Comparison of ENCODE assay signal across 8 cellular contexts in the genomic region with DNA sequence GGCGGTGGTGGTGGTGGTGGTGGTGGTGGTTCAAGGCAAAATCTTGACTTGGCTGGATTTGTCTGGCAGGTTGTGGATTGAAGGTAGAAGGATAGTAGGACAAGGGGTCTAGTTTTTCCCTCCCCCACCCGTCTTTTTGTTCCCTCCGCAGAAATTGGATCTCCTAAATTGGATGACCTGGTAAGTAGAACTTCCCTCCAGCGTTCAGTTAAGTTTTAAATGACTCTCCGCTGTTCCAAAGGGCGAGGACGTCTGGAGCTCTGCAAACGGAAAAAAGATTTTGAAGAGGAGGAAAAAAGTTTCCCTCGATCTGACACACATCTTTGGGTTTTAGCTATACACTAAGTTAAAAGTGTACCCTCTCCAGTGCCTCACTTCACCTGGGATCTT. TPM values are rescaled to one million over a fixed set of nuclear protein-coding genes. Genes with fewer than 3 reads are reported as not detected.
DNase-seq lines count a peak whose midpoint lies in the region; TF ChIP-seq lines count a peak whose summit lies in the region.

No MANE protein-coding gene starts in this region.

- H3K9me3 Mint-ChIP-seq in activated naive CD4-positive, alpha-beta T cell treated with anti-CD3 and anti-CD28 coated beads, Interleukin-2, amount 10 ng/mL, durations not matched to agents 7 days and 5 days: no peaks in the 10 kb centered on the region
- H3K9me3 Mint-ChIP-seq in mesothelial cell of epicardium: no peaks in the 10 kb centered on the region

- no peaks in the 10 kb centered on the region for H3K27me3 ChIP-seq in vagina

- H3K36me3 ChIP-seq in vagina: no peaks in the 10 kb centered on the region

- peak overlapping the region; percentile 80 for H3K4me3 ChIP-seq in choroid plexus epithelial cell (ENCODE audit: low read depth, low read length)
- peak overlapping the region; percentile 81 to 88 for H3K4me3 ChIP-seq in vagina

- peaks cover 13% of the 10 kb centered on the region for H3K4me1 Mint-ChIP-seq in activated naive CD4-positive, alpha-beta T cell treated with anti-CD3 and anti-CD28 coated beads, Interleukin-2, amount 10 ng/mL, durations not matched to agents 7 days and 5 days
- H3K4me1 Mint-ChIP-seq in mesothelial cell of epicardium: peaks cover 39% of the 10 kb centered on the region

- peak overlapping the region; percentile 25 for H3K27ac Mint-ChIP-seq in activated naive CD4-positive, alpha-beta T cell treated with anti-CD3 and anti-CD28 coated beads, Interleukin-2, amount 10 ng/mL, durations not matched to agents 7 days and 5 days
- H3K27ac Mint-ChIP-seq in mesothelial cell of epicardium: no peak overlapping the region

- H3K27me3 Mint-ChIP-seq in activated naive CD4-positive, alpha-beta T cell treated with anti-CD3 and anti-CD28 coated beads, Interleukin-2, amount 10 ng/mL, durations not matched to agents 7 days and 5 days: peaks cover 47% of the 10 kb centered on the region
- peaks cover 1% of the 10 kb centered on the region for H3K27me3 Mint-ChIP-seq in mesothelial cell of epicardium (ENCODE audit: low read depth)

- H3K4me3 Mint-ChIP-seq in activated naive CD4-positive, alpha-beta T cell treated with anti-CD3 and anti-CD28 coated beads, Interleukin-2, amount 10 ng/mL, durations not matched to agents 7 days and 5 days: peak overlapping the region; percentile 81
- peak overlapping the region; percentile 96 for H3K4me3 Mint-ChIP-seq in mesothelial cell of epicardium

- TF ChIP-seq POLR2A in vagina (IDR thresholded peaks at IDR 0.05): no peak

- intact Hi-C loops in vagina (cut with DNase I): no loop called here

- H3K27ac ChIP-seq in vagina: peak overlapping the region; percentile 86
- H3K27ac ChIP-seq in caudate nucleus (ENCODE audit: low read depth, low read length): no peak overlapping the region

- H3K36me3 Mint-ChIP-seq in activated naive CD4-positive, alpha-beta T cell treated with anti-CD3 and anti-CD28 coated beads, Interleukin-2, amount 10 ng/mL, durations not matched to agents 7 days and 5 days: no peaks in the 10 kb centered on the region
- no peaks in the 10 kb centered on the region for H3K36me3 Mint-ChIP-seq in mesothelial cell of epicardium

- CTCF ChIA-PET in activated naive CD4-positive, alpha-beta T cell treated with anti-CD3 and anti-CD28 coated beads, Interleukin-2, amount 10 ng/mL, durations not matched to agents 7 days and 5 days (lab: Charles Lee): interaction anchor here (1.0 to 1.4 kb wide), 2 partner anchors 12 to 13 kb away, joined by 3 to 4 read pairs; no protein-coding TSS in a partner anchor

- no peaks in the 10 kb centered on the region for H3K9me3 ChIP-seq in vagina

- H3K4me1 ChIP-seq in vagina: peaks cover 37% of the 10 kb centered on the region

- DNase-seq in activated naive CD4-positive, alpha-beta T cell treated with anti-CD3 and anti-CD28 coated beads, Interleukin-2, amount 10 ng/mL, durations not matched to agents 7 days and 5 days: no peak
- no peak for DNase-seq in activated naive CD4-positive, alpha-beta T cell treated with anti-CD3 and anti-CD28 coated beads, Interleukin-2, amount 50 U/mL, for 16 hours
- DNase-seq in choroid plexus epithelial cell (ENCODE audit: low read depth) (no peak), mesothelial cell of epicardium (ENCODE audit: low spot score in 2 of 2, unreplicated experiment in 2 of 2) (no peak), vagina (ENCODE audit: extremely low spot score in 2 of 2) (no peak), kidney glomerular epithelial cell (lab: John Stamatoyannopoulos, UW) (no peak), NCI-H446 treated with DMSO at 0.1 percent for 48 hours (lab: John Stamatoyannopoulos, UW) (no peak), caudate nucleus (lab: John Stamatoyannopoulos, UW) (no peak)

- no peak for TF ChIP-seq CTCF in choroid plexus epithelial cell (conservative IDR thresholded peaks at IDR 0.05; ENCODE audit: low read depth, low read length)
- no peak for TF ChIP-seq CTCF in mesothelial cell of epicardium (IDR thresholded peaks at IDR 0.05; ENCODE audit: unreplicated experiment)
- TF ChIP-seq CTCF in vagina (IDR thresholded peaks at IDR 0.05): no peak

RNA-seq across cellular contexts. Expression of a gene that starts 0.4 kb away (rescaled TPM):
- total RNA-seq in mesothelial cell of epicardium (26.8 to 28.2 TPM (median 27.5 TPM) in 3 replicates), vagina (65.6 TPM)

RNA-seq across cellular contexts. Expression of a gene that starts 33.6 kb away (rescaled TPM):
- 26.0 to 27.8 TPM (median 26.5 TPM) in 3 replicates for total RNA-seq in mesothelial cell of epicardium
- total RNA-seq in vagina: 30.9 TPM
